ENCODE assay signal across 8 cellular contexts in genomic region chr11:130861902-130862552, GRCh38. TPM values are rescaled to one million over a fixed set of nuclear protein-coding genes. Genes with fewer than 3 reads are reported as not detected.
DNase-seq lines count a peak whose midpoint lies in the region; ATAC-seq and TF ChIP-seq lines count a peak whose summit lies in the region.

No MANE protein-coding gene starts in this region.

- peaks cover 4% of the 10 kb centered on the region for H3K27me3 Mint-ChIP-seq in activated T-cell treated with anti-CD3 and anti-CD28 coated beads, Interleukin-2, amount 50 U/mL, for 72 hours (ENCODE audit: low read depth)
- H3K27me3 Mint-ChIP-seq in neural crest cell (ENCODE audit: low read depth), result peaks cover 4% of the 10 kb centered on the region

- H3K4me3 Mint-ChIP-seq in activated T-cell treated with anti-CD3 and anti-CD28 coated beads, Interleukin-2, amount 50 U/mL, for 72 hours, result no peak overlapping the region
- peak overlapping the region; percentile 28 for H3K4me3 Mint-ChIP-seq in neural crest cell

- DNase-seq in GOT3 (lab: John Stamatoyannopoulos, UW), result peak; percentile 32
- DNase-seq in LNCaP clone FGC (ENCODE audit: low read depth), result peak; percentile 74
- DNase-seq in Peyer's patch, result peak; percentile 90 to 96 (median 91)
- DNase-seq in activated T-cell treated with anti-CD3 and anti-CD28 coated beads, Interleukin-2, amount 50 U/mL, for 72 hours, result peak; percentile 87 to 88
- DNase-seq in fibroblast of peridontal ligament (ENCODE audit: extremely low read depth), result peak; percentile 95
- DNase-seq in neural crest cell (ENCODE audit: low read depth, low spot score), result peak; percentile 98
- DNase-seq in stimulated activated naive CD8-positive, alpha-beta T cell treated with anti-CD3 and anti-CD28 coated beads, Interleukin-15, Interleukin-2, amounts not matched to agents 100 U/mL and 50 U/mL, for 24 hours, result peak; percentile 89

- peak; percentile 100 for TF ChIP-seq CTCF in DOHH2 (IDR thresholded peaks at IDR 0.05; ENCODE audit: low read depth, low read length, poor library complexity, severe bottlenecking)
- peak; percentile 100 for TF ChIP-seq CTCF in LNCaP clone FGC (IDR thresholded peaks at IDR 0.05; ENCODE audit: control insufficient read depth, extremely low read depth, insufficient read depth)
- peak; percentile 97 to 100 (median 100) for TF ChIP-seq CTCF in Peyer's patch (IDR thresholded peaks at IDR 0.05)
- TF ChIP-seq CTCF in neural crest cell (conservative IDR thresholded peaks at IDR 0.05), result peak; percentile 100

- no peak overlapping the region for H3K4me3 ChIP-seq in DOHH2 (ENCODE audit: low read length)
- H3K4me3 ChIP-seq in LNCaP clone FGC (ENCODE audit: low read depth, low read length), result no peak overlapping the region
- H3K4me3 ChIP-seq in Peyer's patch, result no peak overlapping the region

- H3K79me2 ChIP-seq in DOHH2 (ENCODE audit: control insufficient read depth, low read length), result no peaks in the 10 kb centered on the region

- no peaks in the 10 kb centered on the region for H3K9me2 ChIP-seq in DOHH2 (replicated peaks; ENCODE audit: control insufficient read depth, low read length)

- ATAC-seq in activated T-cell treated with anti-CD3 and anti-CD28 coated beads, Interleukin-2, amount 50 U/mL, for 72 hours (replicated peaks in 1 of 2), result peak; percentile 83 to 85
- peak; percentile 72 for ATAC-seq in stimulated activated naive CD8-positive, alpha-beta T cell treated with anti-CD3 and anti-CD28 coated beads, Interleukin-15, Interleukin-2, amounts not matched to agents 100 U/mL and 50 U/mL, for 24 hours

- no peaks in the 10 kb centered on the region for H3K4me1 Mint-ChIP-seq in activated T-cell treated with anti-CD3 and anti-CD28 coated beads, Interleukin-2, amount 50 U/mL, for 72 hours (ENCODE audit: low read depth)
- H3K4me1 Mint-ChIP-seq in neural crest cell, result peaks cover 7% of the 10 kb centered on the region

- H3K27ac Mint-ChIP-seq in activated T-cell treated with anti-CD3 and anti-CD28 coated beads, Interleukin-2, amount 50 U/mL, for 72 hours, result no peak overlapping the region
- no peak overlapping the region for H3K27ac Mint-ChIP-seq in neural crest cell (ENCODE audit: unreplicated experiment)

- no peak for TF ChIP-seq POLR2A in Peyer's patch (IDR thresholded peaks at IDR 0.05)

- no peaks in the 10 kb centered on the region for H3K27me3 ChIP-seq in DOHH2 (ENCODE audit: control insufficient read depth, low read length)
- H3K27me3 ChIP-seq in Peyer's patch, result no peaks in the 10 kb centered on the region

- no peaks in the 10 kb centered on the region for H4K20me1 ChIP-seq in DOHH2 (ENCODE audit: control insufficient read depth, insufficient read depth, low read depth, low read length)

- no peaks in the 10 kb centered on the region for H3K9me3 Mint-ChIP-seq in activated T-cell treated with anti-CD3 and anti-CD28 coated beads, Interleukin-2, amount 50 U/mL, for 72 hours
- peaks cover 2% of the 10 kb centered on the region for H3K9me3 Mint-ChIP-seq in neural crest cell

- H3K36me3 ChIP-seq in DOHH2 (ENCODE audit: control insufficient read depth, low read length) (no peaks in the 10 kb centered on the region), Peyer's patch (no peaks in the 10 kb centered on the region)

- H3K9me3 ChIP-seq in DOHH2 (ENCODE audit: control insufficient read depth, insufficient read depth, low read length), result no peaks in the 10 kb centered on the region
- H3K9me3 ChIP-seq in Peyer's patch, result no peaks in the 10 kb centered on the region

- H3K36me3 Mint-ChIP-seq in activated T-cell treated with anti-CD3 and anti-CD28 coated beads, Interleukin-2, amount 50 U/mL, for 72 hours (ENCODE audit: insufficient read depth in 2 of 2), result no peaks in the 10 kb centered on the region
- no peaks in the 10 kb centered on the region for H3K36me3 Mint-ChIP-seq in neural crest cell (ENCODE audit: low read depth)

- H3F3A ChIP-seq in DOHH2 (ENCODE audit: control insufficient read depth, insufficient read depth), result no peaks in the 10 kb centered on the region

- H3K4me2 ChIP-seq in DOHH2 (ENCODE audit: low read length), result no peak overlapping the region

- H3K4me1 ChIP-seq in DOHH2 (ENCODE audit: control insufficient read depth, low read length), result no peaks in the 10 kb centered on the region
- H3K4me1 ChIP-seq in Peyer's patch, result peaks cover 0 to 4% (median 0%) of the 10 kb centered on the region in 4 donors

- no peak overlapping the region for H3K27ac ChIP-seq in DOHH2 (ENCODE audit: low read depth, low read length)
- H3K27ac ChIP-seq in Peyer's patch, result no peak overlapping the region

RNA-seq across cellular contexts. Expression of gene SNX19, which starts 54.3 kb away (rescaled TPM):
- total RNA-seq in Peyer's patch (100 to 1,000 TPM; 119 to 164 (median 145) TPM), neural crest cell (43.7 and 45.0 TPM in 2 replicates)
- total RNA-seq in activated T-cell treated with anti-CD3 and anti-CD28 coated beads, Interleukin-2, amount 50 U/mL, for 72 hours, result 10 to 100 TPM; 29.5 to 37.1 TPM

Comparison
In these comparisons a context has a peak if more than half of its experiments do, and no peak if none do; other contexts are left out.
1. DNase-seq: peak in every context shown above with its lines; median percentile 98 in neural crest cell; 95 in fibroblast of peridontal ligament; 91 in Peyer's patch; 89 in stimulated activated naive CD8-positive, alpha-beta T cell treated with anti-CD3 and anti-CD28 coated beads, Interleukin-15, Interleukin-2, amounts not matched to agents 100 U/mL and 50 U/mL, for 24 hours; 88 in activated T-cell treated with anti-CD3 and anti-CD28 coated beads, Interleukin-2, amount 50 U/mL, for 72 hours; 74 in LNCaP clone FGC; 32 in GOT3.